8 cellular contexts compared by ENCODE assay signal in genomic region chr2:158024288-158024898, GRCh38.
DNase-seq lines count a peak whose midpoint lies in the region; ATAC-seq and TF ChIP-seq lines count a peak whose summit lies in the region.

No MANE protein-coding gene starts in this region.

- no peaks in the 10 kb centered on the region for H3K4me1 ChIP-seq in right atrium auricular region

- POLR2A ChIA-PET in CD4-positive, alpha-beta T cell (lab: Charles Lee), result interaction anchor here (0.6 to 1.0 kb wide), 4 partner anchors 10 to 754 kb away, joined by 3 to 5 read pairs (median 3); partner anchors contain the start of gene ACVR1

- DNase-seq in CD4-positive, alpha-beta T cell, result peak; percentile 21 to 61 (median 41)
- DNase-seq in HK-2 (ENCODE audit: unreplicated experiment) (peak; percentile 31), SK-N-DZ (ENCODE audit: low spot score) (peak; percentile 86), right atrium auricular region (ENCODE audit: low spot score) (no peak), SHP77 treated with DMSO at 0.1 percent for 48 hours (lab: John Stamatoyannopoulos, UW) (no peak)
- DNase-seq in activated naive CD8-positive, alpha-beta T cell treated with anti-CD3 and anti-CD28 coated beads, Interleukin-2, amount 50 U/mL, for 24 hours, result peak; percentile 59
- DNase-seq in stimulated activated CD4-positive, alpha-beta T cell treated with anti-CD3 and anti-CD28 coated beads, Interleukin-12 subunit alpha, Interleukin-12 subunit beta, amount 100 ng/mL, for 48 hours (ENCODE audit: low read depth in 2 of 3, low spot score in 1 of 3), result peak; percentile 33 to 56 (median 34)

- no peaks in the 10 kb centered on the region for H3K9me3 Mint-ChIP-seq in CD4-positive, alpha-beta T cell
- no peaks in the 10 kb centered on the region for H3K9me3 Mint-ChIP-seq in activated naive CD8-positive, alpha-beta T cell treated with anti-CD3 and anti-CD28 coated beads, Interleukin-2, amount 50 U/mL, for 24 hours

- H3K36me3 Mint-ChIP-seq in CD4-positive, alpha-beta T cell (ENCODE audit: low read depth), result no peaks in the 10 kb centered on the region
- H3K36me3 Mint-ChIP-seq in activated naive CD8-positive, alpha-beta T cell treated with anti-CD3 and anti-CD28 coated beads, Interleukin-2, amount 50 U/mL, for 24 hours (ENCODE audit: low read depth), result no peaks in the 10 kb centered on the region

- peaks cover 11% of the 10 kb centered on the region for H3K4me1 Mint-ChIP-seq in CD4-positive, alpha-beta T cell (ENCODE audit: low read depth)
- no peaks in the 10 kb centered on the region for H3K4me1 Mint-ChIP-seq in activated naive CD8-positive, alpha-beta T cell treated with anti-CD3 and anti-CD28 coated beads, Interleukin-2, amount 50 U/mL, for 24 hours

- H3K27me3 Mint-ChIP-seq in CD4-positive, alpha-beta T cell, result no peaks in the 10 kb centered on the region
- peaks cover 2% of the 10 kb centered on the region for H3K27me3 Mint-ChIP-seq in activated naive CD8-positive, alpha-beta T cell treated with anti-CD3 and anti-CD28 coated beads, Interleukin-2, amount 50 U/mL, for 24 hours

- intact Hi-C loops in CD4-positive, alpha-beta T cell (cut with DNase I, micrococcal nuclease), result loop anchor here (1.0 to 10.0 kb wide), 5 partner anchors 430 to 1090 kb away; partner anchors contain the start of genes CCDC148 (in 1 of the 2) and PKP4 (in 1 of the 2)

- H3K27me3 ChIP-seq in CD4-positive, alpha-beta T cell (ENCODE audit: control insufficient read depth, insufficient read depth, low read length), result no peaks in the 10 kb centered on the region
- H3K27me3 ChIP-seq in right atrium auricular region, result no peaks in the 10 kb centered on the region

- no peak overlapping the region for H3K4me3 Mint-ChIP-seq in CD4-positive, alpha-beta T cell
- no peak overlapping the region for H3K4me3 Mint-ChIP-seq in activated naive CD8-positive, alpha-beta T cell treated with anti-CD3 and anti-CD28 coated beads, Interleukin-2, amount 50 U/mL, for 24 hours

- no peak overlapping the region for H3K27ac ChIP-seq in CD4-positive, alpha-beta T cell (ENCODE audit: low read depth, low read length)
- H3K27ac ChIP-seq in right atrium auricular region, result no peak overlapping the region

- no peaks in the 10 kb centered on the region for H3K9me3 ChIP-seq in CD4-positive, alpha-beta T cell (ENCODE audit: control insufficient read depth, low read length)
- no peaks in the 10 kb centered on the region for H3K9me3 ChIP-seq in right atrium auricular region

- peak; percentile 86 for TF ChIP-seq CTCF in CD4-positive, alpha-beta T cell (IDR thresholded peaks at IDR 0.05)
- peak; percentile 77 to 87 for TF ChIP-seq CTCF in right atrium auricular region (IDR thresholded peaks at IDR 0.05)

- H3K4me3 ChIP-seq in right atrium auricular region, result no peak overlapping the region

- CTCF ChIA-PET in CD4-positive, alpha-beta T cell (lab: Charles Lee), result interaction anchor here (0.7 to 2.3 kb wide), 12 partner anchors 10 to 736 kb away, joined by 3 to 21 read pairs (median 6); no protein-coding TSS in a partner anchor

- H3K36me3 ChIP-seq in right atrium auricular region, result no peaks in the 10 kb centered on the region

- H3K27ac Mint-ChIP-seq in CD4-positive, alpha-beta T cell, result no peak overlapping the region
- H3K27ac Mint-ChIP-seq in activated naive CD8-positive, alpha-beta T cell treated with anti-CD3 and anti-CD28 coated beads, Interleukin-2, amount 50 U/mL, for 24 hours, result no peak overlapping the region

- peak; percentile 68 for ATAC-seq in CD4-positive, alpha-beta T cell (ENCODE audit: poor library complexity)
- ATAC-seq in GM19023 (IDR thresholded peaks at IDR 0.05; ENCODE audit: unreplicated experiment), result peak; percentile 74
- no peak for ATAC-seq in activated naive CD8-positive, alpha-beta T cell treated with anti-CD3 and anti-CD28 coated beads, Interleukin-2, amount 50 U/mL, for 24 hours

Comparison
In these comparisons a context has a peak if more than half of its experiments do, and no peak if none do; other contexts are left out.
1. DNase-seq: peak in CD4-positive, alpha-beta T cell (10 of 10), HK-2 (single experiment), SK-N-DZ (single experiment), activated naive CD8-positive, alpha-beta T cell treated with anti-CD3 and anti-CD28 coated beads, Interleukin-2, amount 50 U/mL, for 24 hours (single experiment) and stimulated activated CD4-positive, alpha-beta T cell treated with anti-CD3 and anti-CD28 coated beads, Interleukin-12 subunit alpha, Interleukin-12 subunit beta, amount 100 ng/mL, for 48 hours (3 of 3); none in right atrium auricular region (single experiment) and SHP77 treated with DMSO at 0.1 percent for 48 hours (single experiment).